Comparison of ENCODE assay signal across 8 cellular contexts in the genomic region with DNA sequence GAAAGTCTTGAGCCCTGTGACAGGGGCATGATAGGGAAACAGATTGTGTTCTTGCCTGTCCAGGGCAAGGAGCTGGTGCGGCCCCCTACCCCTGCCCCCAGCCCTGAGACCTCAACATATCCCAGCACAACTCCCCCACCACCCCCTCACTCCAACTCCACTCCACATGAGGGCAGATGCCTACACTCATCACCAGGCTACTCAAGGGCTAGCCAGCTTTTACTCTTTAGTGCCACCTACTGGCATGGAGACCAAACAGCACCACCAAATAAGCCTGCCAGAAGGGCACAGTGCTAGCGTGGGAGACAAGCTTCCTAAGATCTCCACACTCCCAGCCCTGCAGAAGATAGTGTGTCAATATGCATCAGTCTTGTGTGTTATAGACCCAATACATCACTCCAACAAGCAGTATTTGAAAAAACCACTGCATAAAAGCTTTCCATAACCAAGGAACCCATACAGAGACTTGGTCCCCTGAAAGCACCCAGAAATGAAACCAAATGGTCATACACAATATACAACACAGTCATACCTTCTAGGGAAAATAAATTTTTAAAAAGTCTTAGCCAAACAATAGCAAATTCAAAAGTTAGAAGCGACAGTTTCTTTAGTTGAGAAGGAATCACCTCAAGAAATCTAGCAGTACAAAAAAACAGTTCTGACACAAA.
DNase-seq lines count a peak whose midpoint lies in the region; ATAC-seq, FAIRE-seq and TF ChIP-seq lines count a peak whose summit lies in the region.

No MANE protein-coding gene starts in this region.

- in situ Hi-C loops in ACHN (cut with HindIII; ENCODE audit: low pct_ligation_motif_present, low pct_unique_long_range_greater_than_20kb, low sequenced_read_pairs) = no loop called here

- no peaks in the 10 kb centered on the region for H3F3A ChIP-seq in smooth muscle cell (ENCODE audit: low read depth)

- 72% methylated on average over 3 of the region's 3 CpGs for WGBS in smooth muscle cell (ENCODE audit: low lambda C conversion rate)

- H3K27ac ChIP-seq in smooth muscle cell (ENCODE audit: low read depth) = no peak overlapping the region

- no peaks in the 10 kb centered on the region for H3K4me1 ChIP-seq in smooth muscle cell (ENCODE audit: low read depth)

- DNase-seq in ACHN (peak; percentile 33), GM18507 (ENCODE audit: extremely low spot score, insufficient read length, low read depth) (peak; percentile 32), NOMO-1 treated with DMSO at 0.1 percent for 48 hours (lab: John Stamatoyannopoulos, UW; ENCODE audit: unreplicated experiment) (peak; percentile 29), germinal center (ENCODE audit: low spot score) (peak; percentile 52), smooth muscle cell (lab: John Stamatoyannopoulos, UW; ENCODE audit: unreplicated experiment) (no peak), NCI-H1436 treated with DMSO at 0.1 percent for 48 hours (lab: John Stamatoyannopoulos, UW) (no peak)
- DNase-seq in activated T-cell treated with anti-CD3 and anti-CD28 coated beads, Interleukin-2, amount 50 U/mL, for 1 hour = peak; percentile 55

- H4K20me1 ChIP-seq in smooth muscle cell (ENCODE audit: low read depth) = no peaks in the 10 kb centered on the region

- no peak overlapping the region for H3K4me3 ChIP-seq in smooth muscle cell

- FAIRE-seq in GM18507 (lab: Jason Lieb, UNC) = peak; percentile 81

- peaks cover 4% of the 10 kb centered on the region for H3K9me3 ChIP-seq in smooth muscle cell (replicated peaks; ENCODE audit: low read depth)

- no peak overlapping the region for H3K4me2 ChIP-seq in smooth muscle cell

- ATAC-seq in HG02973 (IDR thresholded peaks at IDR 0.05; ENCODE audit: unreplicated experiment) = peak; percentile 80

- H3K36me3 ChIP-seq in smooth muscle cell (ENCODE audit: low read depth) = no peaks in the 10 kb centered on the region

- H3K9ac ChIP-seq in smooth muscle cell (ENCODE audit: low read depth) = no peak overlapping the region

- TF ChIP-seq CTCF in smooth muscle cell (IDR thresholded peaks at IDR 0.05; ENCODE audit: borderline replicate concordance, insufficient read depth, poor library complexity, severe bottlenecking) = peak; percentile 55

- H2AFZ ChIP-seq in smooth muscle cell (ENCODE audit: low read depth) = no peak overlapping the region

- no peaks in the 10 kb centered on the region for H3K27me3 ChIP-seq in smooth muscle cell (ENCODE audit: low read depth)

- no peaks in the 10 kb centered on the region for H3K79me2 ChIP-seq in smooth muscle cell (ENCODE audit: low read depth)

Comparison
In these comparisons a context has a peak if more than half of its experiments do, and no peak if none do; other contexts are left out.
1. DNase-seq: peak in ACHN (single experiment), GM18507 (single experiment), NOMO-1 treated with DMSO at 0.1 percent for 48 hours (single experiment), activated T-cell treated with anti-CD3 and anti-CD28 coated beads, Interleukin-2, amount 50 U/mL, for 1 hour (single experiment) and germinal center (single experiment); none in smooth muscle cell (single experiment) and NCI-H1436 treated with DMSO at 0.1 percent for 48 hours (single experiment).